12 cellular contexts compared by ENCODE assay signal in genomic region chr2:54271843-54272600, GRCh38. TPM values are rescaled to one million over a fixed set of nuclear protein-coding genes. Genes with fewer than 3 reads are reported as not detected.
DNase-seq lines count a peak whose midpoint lies in the region; ATAC-seq and TF ChIP-seq lines count a peak whose summit lies in the region.
"Had no signal": no experiment of that assay in that cellular context is flagged by ENCODE, and none has a peak within 500 bp of the region (broad histone marks: within the 10 kb centered on the region; RNA-seq: fewer than 3 reads in every experiment).

No MANE protein-coding gene starts in this region.

- H3K9me3 Mint-ChIP-seq in activated B cell treated with CpG ODN at 0.5 μM for 24 hours: no peaks in the 10 kb centered on the region
- peaks cover 4% of the 10 kb centered on the region for H3K9me3 Mint-ChIP-seq in T-helper 2 cell treated with Interferon-gamma antibody and Interleukin-4, amounts not matched to agents 5 μg/mL and 100 μg/mL, for 36 hours
- H3K9me3 Mint-ChIP-seq in activated naive CD4-positive, alpha-beta T cell treated with anti-CD3 and anti-CD28 coated beads for 36 hours: no peaks in the 10 kb centered on the region

- H3K36me3 Mint-ChIP-seq in activated B cell treated with CpG ODN at 0.5 μM for 24 hours (ENCODE audit: low read depth): peaks cover 4% of the 10 kb centered on the region
- H3K36me3 Mint-ChIP-seq in T-helper 2 cell treated with Interferon-gamma antibody and Interleukin-4, amounts not matched to agents 5 μg/mL and 100 μg/mL, for 36 hours (ENCODE audit: low read depth): peaks cover 1% of the 10 kb centered on the region
- peaks cover 5% of the 10 kb centered on the region for H3K36me3 Mint-ChIP-seq in activated naive CD4-positive, alpha-beta T cell treated with anti-CD3 and anti-CD28 coated beads for 36 hours (ENCODE audit: low read depth)

- no peak for TF ChIP-seq CTCF in activated B cell treated with CpG ODN at 0.5 μM for 24 hours (IDR thresholded peaks at IDR 0.05)

- H3K4me1 Mint-ChIP-seq in activated B cell treated with CpG ODN at 0.5 μM for 24 hours: peaks cover 20% of the 10 kb centered on the region
- peaks cover 7% of the 10 kb centered on the region for H3K4me1 Mint-ChIP-seq in T-helper 2 cell treated with Interferon-gamma antibody and Interleukin-4, amounts not matched to agents 5 μg/mL and 100 μg/mL, for 36 hours (ENCODE audit: low read depth)
- H3K4me1 Mint-ChIP-seq in activated naive CD4-positive, alpha-beta T cell treated with anti-CD3 and anti-CD28 coated beads for 36 hours (ENCODE audit: low read depth): peaks cover 15% of the 10 kb centered on the region

- CTCF ChIA-PET in activated B cell treated with CpG ODN at 0.5 μM for 24 hours (lab: Charles Lee): no interaction called here
- CTCF ChIA-PET in activated naive CD4-positive, alpha-beta T cell treated with anti-CD3 and anti-CD28 coated beads for 36 hours (lab: Charles Lee): no interaction called here

- DNase-seq in activated B cell treated with CpG ODN at 0.5 μM for 24 hours (no peak), hypothalamus (lab: John Stamatoyannopoulos, UW) (no peak), cerebellar cortex (ENCODE audit: low spot score) (no peak)
- no peak for DNase-seq in T-helper 2 cell treated with Interferon-gamma antibody and Interleukin-4, amounts not matched to agents 5 μg/mL and 100 μg/mL, for 36 hours (ENCODE audit: low spot score)
- no peak for DNase-seq in activated naive CD4-positive, alpha-beta T cell treated with anti-CD3 and anti-CD28 coated beads for 36 hours
- DNase-seq: activated CD4-positive, alpha-beta T cell treated with anti-CD3 and anti-CD28 coated beads, Interleukin-2, amount 10 ng/mL, durations not matched to agents 24 days and 14 days; DMS79; testis had no signal

- H3K27me3 Mint-ChIP-seq in activated B cell treated with CpG ODN at 0.5 μM for 24 hours: no peaks in the 10 kb centered on the region
- H3K27me3 Mint-ChIP-seq in T-helper 2 cell treated with Interferon-gamma antibody and Interleukin-4, amounts not matched to agents 5 μg/mL and 100 μg/mL, for 36 hours (ENCODE audit: low read depth): no peaks in the 10 kb centered on the region
- no peaks in the 10 kb centered on the region for H3K27me3 Mint-ChIP-seq in activated naive CD4-positive, alpha-beta T cell treated with anti-CD3 and anti-CD28 coated beads for 36 hours (ENCODE audit: low read depth)
- H3K27me3 Mint-ChIP-seq: activated CD4-positive, alpha-beta T cell treated with anti-CD3 and anti-CD28 coated beads, Interleukin-2, amount 10 ng/mL, durations not matched to agents 24 days and 14 days had no signal

- ATAC-seq in GM18861 (IDR thresholded peaks at IDR 0.05; ENCODE audit: unreplicated experiment): peak; percentile 98
- peak; percentile 95 for ATAC-seq in GM21529 (IDR thresholded peaks at IDR 0.05; ENCODE audit: unreplicated experiment)
- ATAC-seq in HG03196 (IDR thresholded peaks at IDR 0.05; ENCODE audit: unreplicated experiment): peak; percentile 96
- ATAC-seq in activated B cell treated with CpG ODN at 0.5 μM for 24 hours (ENCODE audit: low read depth): peak; percentile 83

- intact Hi-C loops in activated B cell treated with CpG ODN at 0.5 μM for 24 hours (cut with micrococcal nuclease): no loop called here
- intact Hi-C loops in activated naive CD4-positive, alpha-beta T cell treated with anti-CD3 and anti-CD28 coated beads for 36 hours (cut with micrococcal nuclease): loop anchor here (10.0 kb wide), 2 partner anchors 413 to 487 kb away; partner anchors contain the start of genes ASB3 and ERLEC1

- POLR2A ChIA-PET in activated B cell treated with CpG ODN at 0.5 μM for 24 hours (lab: Charles Lee): no interaction called here

- H3K27ac Mint-ChIP-seq in activated B cell treated with CpG ODN at 0.5 μM for 24 hours: peak overlapping the region; percentile 65
- no peak overlapping the region for H3K27ac Mint-ChIP-seq in T-helper 2 cell treated with Interferon-gamma antibody and Interleukin-4, amounts not matched to agents 5 μg/mL and 100 μg/mL, for 36 hours
- H3K27ac Mint-ChIP-seq in activated naive CD4-positive, alpha-beta T cell treated with anti-CD3 and anti-CD28 coated beads for 36 hours: no peak overlapping the region
- H3K27ac Mint-ChIP-seq: activated CD4-positive, alpha-beta T cell treated with anti-CD3 and anti-CD28 coated beads, Interleukin-2, amount 10 ng/mL, durations not matched to agents 24 days and 14 days had no signal

- peak overlapping the region; percentile 11 for H3K4me3 Mint-ChIP-seq in activated B cell treated with CpG ODN at 0.5 μM for 24 hours
- H3K4me3 Mint-ChIP-seq in T-helper 2 cell treated with Interferon-gamma antibody and Interleukin-4, amounts not matched to agents 5 μg/mL and 100 μg/mL, for 36 hours: no peak overlapping the region
- H3K4me3 Mint-ChIP-seq in activated naive CD4-positive, alpha-beta T cell treated with anti-CD3 and anti-CD28 coated beads for 36 hours: no peak overlapping the region
- H3K4me3 Mint-ChIP-seq: activated CD4-positive, alpha-beta T cell treated with anti-CD3 and anti-CD28 coated beads, Interleukin-2, amount 10 ng/mL, durations not matched to agents 24 days and 14 days had no signal

RNA-seq across cellular contexts. Expression of gene TSPYL6, which starts 16.0 kb away (rescaled TPM):
- not detected in 2 replicates for total RNA-seq in activated B cell treated with CpG ODN at 0.5 μM for 24 hours
- total RNA-seq in activated naive CD4-positive, alpha-beta T cell treated with anti-CD3 and anti-CD28 coated beads for 36 hours: not detected
- total RNA-seq: activated CD4-positive, alpha-beta T cell treated with anti-CD3 and anti-CD28 coated beads, Interleukin-2, amount 10 ng/mL, durations not matched to agents 24 days and 14 days; ascending aorta had no signal
